21 cellular contexts compared by ENCODE assay signal in the genomic region with DNA sequence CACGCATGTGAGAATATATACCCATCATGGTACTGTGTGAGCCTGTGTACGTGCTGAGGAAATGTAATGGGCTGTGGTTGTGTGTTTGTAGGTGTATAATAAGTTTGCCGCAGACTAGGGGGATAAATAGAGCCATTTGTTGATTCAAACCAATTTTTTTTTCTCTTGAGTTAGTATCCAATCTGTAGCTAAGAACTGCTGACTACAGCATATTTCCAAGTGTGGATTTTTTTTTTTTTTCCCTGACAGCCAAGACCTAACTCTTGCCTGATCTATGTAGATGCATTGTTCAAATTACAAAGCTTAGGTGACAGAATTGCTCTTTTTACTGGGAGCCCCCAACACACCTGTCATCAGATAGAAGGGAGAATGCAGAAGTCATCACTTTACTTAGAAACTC.
"Had no signal": no experiment of that assay in that cellular context is flagged by ENCODE, and none has a peak within 500 bp of the region (broad histone marks: within the 10 kb centered on the region; RNA-seq: fewer than 3 reads in every experiment).

No MANE protein-coding gene starts in this region.

- H3K4me2 ChIP-seq: KMS-11 had no signal

- H3K4me1 ChIP-seq: SJSA1 had no signal

- FAIRE-seq: RCC 7860 had no signal

- H3K4me3 ChIP-seq: SJSA1, SK-N-MC had no signal

- DNase-seq: Kasumi-1, MM.1S, NCI-H1092 treated with DMSO at 0.1 percent for 48 hours, NCI-H1436, NCI-H187, NCI-H2029, NCI-H2081 treated with DMSO at 0.1 percent for 48 hours, NCI-H2171, NCI-H226, NCI-H446, NCI-H510A, NCI-H524 treated with DMSO at 0.1 percent for 48 hours, NCI-H69, NCI-H774, Right ventricle myocardium superior, RPMI8226, SIG-M5 had no signal

- H3K27me3 ChIP-seq: SJSA1 had no signal

- H3K36me3 ChIP-seq: SJSA1 had no signal

- H3K27ac ChIP-seq: KMS-11, SJSA1, SK-N-MC had no signal

- H3K9ac ChIP-seq: KMS-11 had no signal
